In the genomic region with DNA sequence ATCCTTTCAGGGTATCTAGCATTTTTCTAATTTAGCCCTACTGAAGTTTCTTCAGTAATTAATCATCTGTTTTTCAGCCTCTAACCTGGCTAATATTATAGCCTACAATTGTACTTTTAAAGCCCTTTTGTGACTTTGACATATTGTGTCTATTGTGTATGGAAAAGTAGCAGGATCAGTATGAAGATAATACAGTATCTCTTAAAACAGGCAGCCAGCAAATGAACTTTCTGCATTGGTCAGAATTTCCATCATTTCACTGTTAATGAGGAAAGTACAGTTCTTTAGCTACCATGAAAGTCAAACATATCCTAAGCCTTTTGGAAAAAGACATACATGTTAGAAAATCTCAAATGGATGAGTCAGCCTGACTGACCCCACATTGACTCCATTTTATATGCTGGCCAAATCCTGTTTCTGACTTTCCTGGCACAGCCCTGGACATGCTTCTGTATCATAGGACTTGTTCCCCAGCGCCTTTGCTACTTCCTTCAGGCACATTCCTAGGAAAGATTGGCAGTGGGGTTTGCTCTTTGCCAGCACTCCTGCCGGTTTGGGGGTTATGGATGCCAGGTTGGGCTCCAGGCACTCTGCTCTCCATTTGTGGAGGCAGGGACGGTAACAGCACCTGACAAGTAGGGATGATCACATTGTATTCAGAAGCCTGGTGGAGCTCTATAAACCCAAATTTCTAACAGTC, we compare ENCODE assay signal across 9 cellular contexts. TPM values are rescaled to one million over a fixed set of nuclear protein-coding genes. Genes with fewer than 3 reads are reported as not detected.
DNase-seq lines count a peak whose midpoint lies in the region; ATAC-seq and TF ChIP-seq lines count a peak whose summit lies in the region.
"Had no signal": no experiment of that assay in that cellular context is flagged by ENCODE, and none has a peak within 500 bp of the region (broad histone marks: within the 10 kb centered on the region; RNA-seq: fewer than 3 reads in every experiment).

No MANE protein-coding gene starts in this region.

- H3K9me3 ChIP-seq in OCI-LY7 (ENCODE audit: low read length) (no peaks in the 10 kb centered on the region), muscle layer of duodenum (ENCODE audit: control insufficient read depth in 1 of 2, low read length in 2 of 2) (no peaks in the 10 kb centered on the region), WERI-Rb-1 (ENCODE audit: severe bottlenecking) (no peaks in the 10 kb centered on the region)
- H3K9me3 ChIP-seq in CD8-positive, alpha-beta memory T cell (ENCODE audit: low read length), result no peaks in the 10 kb centered on the region

- peaks cover 29% of the 10 kb centered on the region for H4K20me1 ChIP-seq in OCI-LY7 (ENCODE audit: insufficient read depth, low read length)

- no peaks in the 10 kb centered on the region for H3K9me3 Mint-ChIP-seq in CD8-positive, alpha-beta memory T cell

- peak overlapping the region; percentile 21 for H3K27ac ChIP-seq in OCI-LY7 (ENCODE audit: low read depth, low read length, poor library complexity, severe bottlenecking)
- peak overlapping the region; percentile 52 for H3K27ac ChIP-seq in muscle layer of duodenum (ENCODE audit: low read length)
- H3K27ac ChIP-seq in CD8-positive, alpha-beta memory T cell (ENCODE audit: low read depth, low read length), result no peak overlapping the region
- no peak overlapping the region for H3K27ac ChIP-seq in WERI-Rb-1

- H3K4me3 ChIP-seq in AG10803 (ENCODE audit: low read length) (no peak overlapping the region), OCI-LY7 (ENCODE audit: low read depth, low read length, poor library complexity, severe bottlenecking) (no peak overlapping the region), muscle layer of duodenum (ENCODE audit: low read depth in 1 of 2, low read length in 2 of 2) (no peak overlapping the region), WERI-Rb-1 (ENCODE audit: low read depth, low read length) (no peak overlapping the region)
- H3K4me3 ChIP-seq in CD8-positive, alpha-beta memory T cell (ENCODE audit: low read length), result no peak overlapping the region

- H3K27me3 ChIP-seq in muscle layer of duodenum (ENCODE audit: low read depth, low read length) (no peaks in the 10 kb centered on the region), WERI-Rb-1 (ENCODE audit: insufficient read depth, low read depth, severe bottlenecking) (no peaks in the 10 kb centered on the region)
- no peaks in the 10 kb centered on the region for H3K27me3 ChIP-seq in CD8-positive, alpha-beta memory T cell (ENCODE audit: insufficient read depth, low read length, poor library complexity, severe bottlenecking)

- peaks cover 100% of the 10 kb centered on the region for H3K79me2 ChIP-seq in OCI-LY7 (ENCODE audit: insufficient read depth, low read depth, low read length)

- no TSS peak for BruUV-seq in OCI-LY7 (replicated peaks; lab: Mats Ljungman, UMichigan)

- POLR2A ChIA-PET in OCI-LY7 (lab: Charles Lee), result interaction anchor here (1.0 to 2.3 kb wide), 2 partner anchors 9 to 81 kb away, joined by 3 to 13 read pairs; no protein-coding TSS in a partner anchor
- POLR2A ChIA-PET in CD8-positive, alpha-beta memory T cell (lab: Charles Lee), result no interaction called here

- H3K9me2 ChIP-seq in OCI-LY7 (ENCODE audit: insufficient read depth, low read length), result no peaks in the 10 kb centered on the region

- peaks cover 3 to 43% (median 4%) of the 10 kb centered on the region in 3 donors for H3K36me3 Mint-ChIP-seq in CD8-positive, alpha-beta memory T cell

- H3K4me2 ChIP-seq in OCI-LY7 (ENCODE audit: low read length), result peak overlapping the region; percentile 42

- peaks cover 61 to 92% (median 89%) of the 10 kb centered on the region in 3 donors for H3K4me1 Mint-ChIP-seq in CD8-positive, alpha-beta memory T cell

- no peak overlapping the region for H2AFZ ChIP-seq in OCI-LY7 (ENCODE audit: low read length)

- peak overlapping the region in 1 of 7 donors; percentile 3 for H3K4me3 Mint-ChIP-seq in CD8-positive, alpha-beta memory T cell

- peaks cover 95% of the 10 kb centered on the region for H3K36me3 ChIP-seq in OCI-LY7 (ENCODE audit: insufficient read depth, low read length)
- H3K36me3 ChIP-seq in muscle layer of duodenum (ENCODE audit: control insufficient read depth in 1 of 2, insufficient read depth in 2 of 2, low read length in 2 of 2), result peaks cover 0 to 5% of the 10 kb centered on the region in 2 donors
- H3K36me3 ChIP-seq in CD8-positive, alpha-beta memory T cell (ENCODE audit: insufficient read depth, low read length), result no peaks in the 10 kb centered on the region
- H3K36me3 ChIP-seq in WERI-Rb-1, result peaks cover 49% of the 10 kb centered on the region

- peaks cover 40% of the 10 kb centered on the region for H3K4me1 ChIP-seq in OCI-LY7 (ENCODE audit: insufficient read depth, low read length, poor library complexity, severe bottlenecking)
- H3K4me1 ChIP-seq in muscle layer of duodenum (ENCODE audit: control insufficient read depth in 1 of 2, insufficient read depth in 2 of 2, low read length in 2 of 2), result peaks cover 20 to 45% of the 10 kb centered on the region in 2 donors
- H3K4me1 ChIP-seq in CD8-positive, alpha-beta memory T cell (ENCODE audit: insufficient read depth, low read length), result peaks cover 67% of the 10 kb centered on the region

- TF ChIP-seq CTCF in AG10803 (conservative IDR thresholded peaks at IDR 0.05; ENCODE audit: low read length) (no peak), OCI-LY7 (conservative IDR thresholded peaks at IDR 0.05; ENCODE audit: low read length) (no peak), WERI-Rb-1 (IDR thresholded peaks at IDR 0.05; ENCODE audit: low read depth, low read length) (no peak)

- DNase-seq in AG10803 (ENCODE audit: low read depth) (peak; percentile 82), OCI-LY7 (ENCODE audit: low spot score) (no peak), dedifferentiated amniotic fluid mesenchymal stem cell (ENCODE audit: extremely low spot score) (peak; percentile 78), cortex of kidney (lab: John Stamatoyannopoulos, UW) (no peak), WERI-Rb-1 (no peak)
- no peak for DNase-seq in CD8-positive, alpha-beta memory T cell
- DNase-seq: islet precursor cell had no signal

- intact Hi-C loops in OCI-LY7 (cut with micrococcal nuclease; ENCODE audit: unreplicated experiment), result no loop called here

- CTCF ChIA-PET in OCI-LY7 (lab: Charles Lee; ENCODE audit: unreplicated experiment), result interaction anchor here (1.4 kb wide), 1 partner anchor 81 kb away, joined by 10 read pairs; no protein-coding TSS in a partner anchor
- CTCF ChIA-PET in CD8-positive, alpha-beta memory T cell (lab: Charles Lee), result interaction anchor here (2.1 kb wide), 1 partner anchor 82 kb away, joined by 6 read pairs; no protein-coding TSS in a partner anchor

- no peaks in the 10 kb centered on the region for H3K27me3 Mint-ChIP-seq in CD8-positive, alpha-beta memory T cell

- no peak for ATAC-seq in GM21717 (IDR thresholded peaks at IDR 0.05; ENCODE audit: unreplicated experiment)

- H3K27ac Mint-ChIP-seq in CD8-positive, alpha-beta memory T cell, result peak overlapping the region in 4 of 8 donors; percentile 20 to 87 (median 50)

RNA-seq across cellular contexts. Expression of a gene that starts 43.6 kb away (rescaled TPM):
- total RNA-seq in OCI-LY7 (2014; rRNA removed; shearing (Covaris generic)), result 44.6 and 53.0 TPM in 2 replicates
- total RNA-seq in OCI-LY7 (2022), result 168 and 200 TPM in 2 replicates
- 100 to 1,000 TPM in 1 of 2 experiments, 10 to 100 TPM in 1; 98.5 to 103 TPM for total RNA-seq in CD8-positive, alpha-beta memory T cell
- 15.0 TPM for polyA plus RNA-seq in CD8-positive, alpha-beta memory T cell

Comparison
In these comparisons a context has a peak if more than half of its experiments do, and no peak if none do; other contexts are left out.
1. DNase-seq: peak in AG10803 (single experiment) and dedifferentiated amniotic fluid mesenchymal stem cell (single experiment); none in OCI-LY7 (single experiment), CD8-positive, alpha-beta memory T cell (0 of 5), cortex of kidney (single experiment) and WERI-Rb-1 (single experiment).
2. H3K27ac ChIP-seq: peak in OCI-LY7 (single experiment) and muscle layer of duodenum (single experiment); none in CD8-positive, alpha-beta memory T cell (single experiment) and WERI-Rb-1 (single experiment).